Comparison of ENCODE assay signal across 9 cellular contexts in genomic region chr6:2021713-2022125, GRCh38.
DNase-seq lines count a peak whose midpoint lies in the region; ATAC-seq, FAIRE-seq and TF ChIP-seq lines count a peak whose summit lies in the region.
"Had no signal": no experiment of that assay in that cellular context is flagged by ENCODE, and none has a peak within 500 bp of the region (broad histone marks: within the 10 kb centered on the region; RNA-seq: fewer than 3 reads in every experiment).

No MANE protein-coding gene starts in this region.

- peaks cover 19% of the 10 kb centered on the region for H3K4me1 Mint-ChIP-seq in osteocyte (ENCODE audit: unreplicated experiment)
- H3K4me1 Mint-ChIP-seq in activated T-helper 17 cell treated with anti-CD3 and anti-CD28 coated beads, Interleukin-2, amount 50 U/mL, for 72 hours: no peaks in the 10 kb centered on the region
- peaks cover 9% of the 10 kb centered on the region for H3K4me1 Mint-ChIP-seq in activated CD4-positive, alpha-beta T cell treated with anti-CD3 and anti-CD28 coated beads, Interleukin-2, amount 10 ng/mL, durations not matched to agents 7 days and 5 days

- H3K9me1 ChIP-seq in endothelial cell of umbilical vein (replicated peaks; ENCODE audit: control insufficient read depth, extremely low read depth, insufficient read depth, low read length): no peaks in the 10 kb centered on the region

- no TSS peak for BruUV-seq in endothelial cell of umbilical vein (replicated peaks; lab: Mats Ljungman, UMichigan)

- TF ChIP-seq CTCF in DND-41 (IDR thresholded peaks at IDR 0.05; ENCODE audit: borderline replicate concordance, extremely low read depth, low read length, poor library complexity, severe bottlenecking): no peak
- no peak for TF ChIP-seq CTCF in endothelial cell of umbilical vein (IDR thresholded peaks at IDR 0.05; ENCODE audit: extremely low read depth in 1 of 2, insufficient read depth in 1 of 2, low read depth in 1 of 2, low read length in 2 of 2)
- TF ChIP-seq CTCF in osteocyte (IDR thresholded peaks at IDR 0.05): no peak

- H3K9ac ChIP-seq in DND-41 (ENCODE audit: low read depth, low read length) (no peak overlapping the region), endothelial cell of umbilical vein (replicated peaks; ENCODE audit: extremely low read depth, insufficient read depth, low read length) (no peak overlapping the region)

- H3K4me1 ChIP-seq in DND-41 (ENCODE audit: insufficient read depth, low read length): peaks cover 26% of the 10 kb centered on the region
- no peaks in the 10 kb centered on the region for H3K4me1 ChIP-seq in endothelial cell of umbilical vein (ENCODE audit: control insufficient read depth, extremely low read depth, insufficient read depth, low read length)

- H3K4me3 Mint-ChIP-seq in osteocyte (ENCODE audit: unreplicated experiment): no peak overlapping the region
- H3K4me3 Mint-ChIP-seq in activated T-helper 17 cell treated with anti-CD3 and anti-CD28 coated beads, Interleukin-2, amount 50 U/mL, for 72 hours: no peak overlapping the region
- H3K4me3 Mint-ChIP-seq in activated CD4-positive, alpha-beta T cell treated with anti-CD3 and anti-CD28 coated beads, Interleukin-2, amount 10 ng/mL, durations not matched to agents 7 days and 5 days: no peak overlapping the region

- no peaks in the 10 kb centered on the region for H3K9me3 Mint-ChIP-seq in osteocyte (ENCODE audit: unreplicated experiment)
- H3K9me3 Mint-ChIP-seq in activated T-helper 17 cell treated with anti-CD3 and anti-CD28 coated beads, Interleukin-2, amount 50 U/mL, for 72 hours: no peaks in the 10 kb centered on the region
- H3K9me3 Mint-ChIP-seq in activated CD4-positive, alpha-beta T cell treated with anti-CD3 and anti-CD28 coated beads, Interleukin-2, amount 10 ng/mL, durations not matched to agents 7 days and 5 days: no peaks in the 10 kb centered on the region

- H3K27me3 ChIP-seq in DND-41 (ENCODE audit: insufficient read depth, low read length, poor library complexity) (no peaks in the 10 kb centered on the region), endothelial cell of umbilical vein (ENCODE audit: control insufficient read depth in 2 of 2, insufficient read depth in 2 of 2, low read length in 2 of 2) (no peaks in the 10 kb centered on the region)

- H3K79me2 ChIP-seq in DND-41 (ENCODE audit: insufficient read depth, low read length): no peaks in the 10 kb centered on the region
- H3K79me2 ChIP-seq in endothelial cell of umbilical vein (ENCODE audit: control insufficient read depth, insufficient read depth, low read length): no peaks in the 10 kb centered on the region

- TF ChIP-seq POLR2A in endothelial cell of umbilical vein (IDR thresholded peaks at IDR 0.05; ENCODE audit: low read depth, low read length): no peak

- dilution Hi-C loops in endothelial cell of umbilical vein (cut with MboI; ENCODE audit: extremely low pct_ligation_motif_present, low sequenced_read_pairs): no loop called here

- H3K27ac Mint-ChIP-seq in osteocyte (ENCODE audit: unreplicated experiment): peak overlapping the region; percentile 15
- H3K27ac Mint-ChIP-seq in activated T-helper 17 cell treated with anti-CD3 and anti-CD28 coated beads, Interleukin-2, amount 50 U/mL, for 72 hours: no peak overlapping the region
- H3K27ac Mint-ChIP-seq in activated CD4-positive, alpha-beta T cell treated with anti-CD3 and anti-CD28 coated beads, Interleukin-2, amount 10 ng/mL, durations not matched to agents 7 days and 5 days: no peak overlapping the region

- H3K36me3 Mint-ChIP-seq in osteocyte (ENCODE audit: unreplicated experiment): peaks cover 4% of the 10 kb centered on the region
- no peaks in the 10 kb centered on the region for H3K36me3 Mint-ChIP-seq in activated T-helper 17 cell treated with anti-CD3 and anti-CD28 coated beads, Interleukin-2, amount 50 U/mL, for 72 hours (ENCODE audit: low read depth)
- peaks cover 3% of the 10 kb centered on the region for H3K36me3 Mint-ChIP-seq in activated CD4-positive, alpha-beta T cell treated with anti-CD3 and anti-CD28 coated beads, Interleukin-2, amount 10 ng/mL, durations not matched to agents 7 days and 5 days (ENCODE audit: low read depth)

- no peak for ATAC-seq in DND-41 (ENCODE audit: insufficient read depth, low read depth)
- no peak for ATAC-seq in activated T-helper 17 cell treated with anti-CD3 and anti-CD28 coated beads, Interleukin-2, amount 50 U/mL, for 72 hours (replicated peaks)
- no peak for ATAC-seq in GM19328 (IDR thresholded peaks at IDR 0.05; ENCODE audit: unreplicated experiment)

- no peak overlapping the region for H3K4me2 ChIP-seq in DND-41 (ENCODE audit: insufficient read depth, low read length)
- H3K4me2 ChIP-seq in endothelial cell of umbilical vein (ENCODE audit: insufficient read depth, low read length): no peak overlapping the region

- no peak overlapping the region for H3K4me3 ChIP-seq in DND-41 (ENCODE audit: low read depth in 1 of 2, low read length in 2 of 2)
- H3K4me3 ChIP-seq in endothelial cell of umbilical vein (replicated peaks in 1 of 3; ENCODE audit: insufficient read depth in 1 of 3, low read depth in 1 of 3, low read length in 3 of 3): no peak overlapping the region

- POLR2A ChIA-PET in endothelial cell of umbilical vein (lab: Charles Lee): no interaction called here
- POLR2A ChIA-PET in activated CD4-positive, alpha-beta T cell treated with anti-CD3 and anti-CD28 coated beads, Interleukin-2, amount 10 ng/mL, durations not matched to agents 7 days and 5 days (lab: Charles Lee): interaction anchor here (0.6 kb wide), 1 partner anchor 11 kb away, joined by 4 read pairs; no protein-coding TSS in a partner anchor

- H3K9me3 ChIP-seq in DND-41 (ENCODE audit: insufficient read depth, low read length, severe bottlenecking) (no peaks in the 10 kb centered on the region), endothelial cell of umbilical vein (replicated peaks; ENCODE audit: control insufficient read depth, insufficient read depth, low read length) (no peaks in the 10 kb centered on the region)

- no peaks in the 10 kb centered on the region for H3K36me3 ChIP-seq in DND-41 (ENCODE audit: insufficient read depth, low read length)
- H3K36me3 ChIP-seq in endothelial cell of umbilical vein (ENCODE audit: control insufficient read depth in 2 of 2, extremely low read depth in 1 of 2, insufficient read depth in 2 of 2, low read length in 2 of 2): no peaks in the 10 kb centered on the region

- CTCF ChIA-PET in endothelial cell of umbilical vein (lab: Charles Lee): interaction anchor here (0.6 kb wide), 1 partner anchor 93 kb away, joined by 3 read pairs; no protein-coding TSS in a partner anchor
- CTCF ChIA-PET in activated CD4-positive, alpha-beta T cell treated with anti-CD3 and anti-CD28 coated beads, Interleukin-2, amount 10 ng/mL, durations not matched to agents 7 days and 5 days (lab: Charles Lee): no interaction called here

- H3K27me3 Mint-ChIP-seq in osteocyte (ENCODE audit: unreplicated experiment): no peaks in the 10 kb centered on the region
- no peaks in the 10 kb centered on the region for H3K27me3 Mint-ChIP-seq in activated T-helper 17 cell treated with anti-CD3 and anti-CD28 coated beads, Interleukin-2, amount 50 U/mL, for 72 hours
- peaks cover 2% of the 10 kb centered on the region for H3K27me3 Mint-ChIP-seq in activated CD4-positive, alpha-beta T cell treated with anti-CD3 and anti-CD28 coated beads, Interleukin-2, amount 10 ng/mL, durations not matched to agents 7 days and 5 days

- peak; percentile 52 for FAIRE-seq in endothelial cell of umbilical vein (lab: Jason Lieb, UNC)

- intact Hi-C loops in endothelial cell of umbilical vein (cut with micrococcal nuclease): loop anchor here (5.0 to 10.0 kb wide), 2 partner anchors 199 to 333 kb away; no protein-coding TSS in a partner anchor

- H4K20me1 ChIP-seq in DND-41 (ENCODE audit: insufficient read depth, low read length) (no peaks in the 10 kb centered on the region), endothelial cell of umbilical vein (replicated peaks; ENCODE audit: control insufficient read depth, extremely low read depth, insufficient read depth, low read length) (no peaks in the 10 kb centered on the region)

- H2AFZ ChIP-seq in DND-41 (ENCODE audit: low read depth, low read length) (no peak overlapping the region), endothelial cell of umbilical vein (ENCODE audit: low read depth, low read length) (no peak overlapping the region)

- H3K27ac ChIP-seq in DND-41 (ENCODE audit: low read length): no peak overlapping the region
- H3K27ac ChIP-seq in endothelial cell of umbilical vein (ENCODE audit: insufficient read depth, low read depth, low read length): no peak overlapping the region
- H3K27ac ChIP-seq: VCaP had no signal

- DNase-seq in DND-41 (peak; percentile 27), NCI-H2171 (lab: John Stamatoyannopoulos, UW) (peak; percentile 73), endothelial cell of umbilical vein (ENCODE audit: low read depth, low spot score) (peak; percentile 48), osteocyte (ENCODE audit: extremely low spot score, unreplicated experiment) (no peak)
- DNase-seq in NK-92 treated with Interleukin-12 subunit alpha and Interleukin-12 subunit beta, amount 100 ng/mL, for 24 hours (lab: John Stamatoyannopoulos, UW): no peak
- no peak for DNase-seq in activated CD4-positive, alpha-beta T cell treated with anti-CD3 and anti-CD28 coated beads, Interleukin-2, amount 10 ng/mL, durations not matched to agents 7 days and 5 days

TF ChIP-seq in endothelial cell of umbilical vein, 7 proteins besides CTCF, POLR2A, EP300 and RAD21:
- no peak for TF ChIP-seq FOS (IDR thresholded peaks at IDR 0.05; ENCODE audit: borderline replicate concordance, insufficient read depth, low read length)
- TF ChIP-seq POLR2AphosphoS5 (IDR thresholded peaks at IDR 0.05; ENCODE audit: insufficient read depth, low read depth, low read length): no peak
- no peak for TF ChIP-seq JUN (IDR thresholded peaks at IDR 0.05; ENCODE audit: borderline replicate concordance, insufficient read depth, insufficient read length, low read depth)
- no peak for TF ChIP-seq MAX (IDR thresholded peaks at IDR 0.05; ENCODE audit: insufficient read depth, insufficient read length)
- no peak for TF ChIP-seq MYC (IDR thresholded peaks at IDR 0.05; ENCODE audit: low read depth, low read length)
- TF ChIP-seq GATA2 (IDR thresholded peaks at IDR 0.05; ENCODE audit: insufficient read depth, insufficient read length, low read depth, low read length): no peak
- TF ChIP-seq EZH2 (IDR thresholded peaks at IDR 0.05; ENCODE audit: borderline replicate concordance, low read depth, low read length, severe bottlenecking): no peak
TF ChIP-seq in endothelial cell of umbilical vein: peak in this region for 0.

Comparison
In these comparisons a context has a peak if more than half of its experiments do, and no peak if none do; other contexts are left out.
1. DNase-seq: peak in DND-41 (single experiment), NCI-H2171 (single experiment) and endothelial cell of umbilical vein (single experiment); none in osteocyte (single experiment), NK-92 treated with Interleukin-12 subunit alpha and Interleukin-12 subunit beta, amount 100 ng/mL, for 24 hours (single experiment) and activated CD4-positive, alpha-beta T cell treated with anti-CD3 and anti-CD28 coated beads, Interleukin-2, amount 10 ng/mL, durations not matched to agents 7 days and 5 days (single experiment).